Comparison of ENCODE assay signal across 1 cellular context in the genomic region with DNA sequence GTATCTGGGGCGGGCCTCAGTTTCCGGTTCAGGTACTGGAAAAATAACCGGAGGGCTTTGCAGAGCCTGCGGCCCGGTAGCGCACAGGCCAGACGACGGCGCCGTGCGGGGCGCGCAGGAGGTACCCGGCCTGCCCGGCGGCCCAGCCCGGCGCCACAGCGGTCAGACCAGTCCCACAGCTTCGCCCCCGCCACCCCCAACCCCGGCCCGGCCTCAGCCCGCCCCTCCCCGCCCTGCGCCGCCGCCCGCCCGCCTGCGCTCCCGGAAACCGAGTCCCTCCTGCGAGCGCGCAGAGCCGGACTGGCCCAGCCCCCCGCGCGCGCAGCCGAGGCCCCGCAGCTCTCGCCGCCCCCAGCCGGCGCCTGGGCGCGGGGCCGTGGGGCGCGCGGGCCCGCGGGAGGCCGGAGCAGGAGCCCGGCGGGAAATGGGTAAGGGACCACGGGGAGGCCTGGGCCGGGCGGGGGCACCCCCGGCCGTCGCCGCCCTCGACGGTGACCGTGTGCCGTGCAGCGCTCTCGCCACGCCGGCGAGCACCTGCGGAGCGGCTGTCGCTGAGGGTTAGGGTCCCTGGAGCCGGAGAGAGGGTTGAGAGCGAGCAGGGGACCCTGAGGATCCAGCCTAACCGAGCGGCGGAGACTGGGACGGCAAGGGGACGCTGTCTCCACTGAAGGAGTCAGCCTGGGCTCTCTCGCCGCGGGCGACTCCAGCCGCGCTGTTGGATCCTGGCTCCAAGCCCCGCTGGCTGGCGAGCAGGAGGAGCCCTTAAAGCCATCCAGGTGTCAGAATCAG.
TF ChIP-seq lines count a peak whose summit lies in the region.

No MANE protein-coding gene starts in this region.

TF ChIP-seq in HepG2, 621 proteins besides CTCF, POLR2A, EP300 and RAD21 (continued from another document and continues in another):
- TF ChIP-seq, protein P1, sequence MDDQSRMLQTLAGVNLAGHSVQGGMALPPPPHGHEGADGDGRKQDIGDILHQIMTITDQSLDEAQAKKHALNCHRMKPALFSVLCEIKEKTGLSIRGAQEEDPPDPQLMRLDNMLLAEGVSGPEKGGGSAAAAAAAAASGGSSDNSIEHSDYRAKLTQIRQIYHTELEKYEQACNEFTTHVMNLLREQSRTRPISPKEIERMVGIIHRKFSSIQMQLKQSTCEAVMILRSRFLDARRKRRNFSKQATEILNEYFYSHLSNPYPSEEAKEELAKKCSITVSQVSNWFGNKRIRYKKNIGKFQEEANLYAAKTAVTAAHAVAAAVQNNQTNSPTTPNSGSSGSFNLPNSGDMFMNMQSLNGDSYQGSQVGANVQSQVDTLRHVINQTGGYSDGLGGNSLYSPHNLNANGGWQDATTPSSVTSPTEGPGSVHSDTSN (CRISPR knock-in tag; IDR thresholded peaks at IDR 0.05; ENCODE audit: borderline replicate concordance): no peak
- no peak for TF ChIP-seq LCORL (IDR thresholded peaks at IDR 0.05)
- TF ChIP-seq LCORL (CRISPR knock-in tag; IDR thresholded peaks at IDR 0.05): no peak
- no peak for TF ChIP-seq FIP1L1 (IDR thresholded peaks at IDR 0.05; ENCODE audit: borderline replicate concordance, insufficient read depth, low read depth, low read length)
- TF ChIP-seq RBFOX2 (IDR thresholded peaks at IDR 0.05; ENCODE audit: low read depth, low read length): peak; percentile 73
- TF ChIP-seq HHEX (CRISPR knock-in tag; IDR thresholded peaks at IDR 0.05): no peak
- TF ChIP-seq RXRB (CRISPR knock-in tag; IDR thresholded peaks at IDR 0.05; ENCODE audit: borderline replicate concordance): no peak
- TF ChIP-seq, protein P2, sequence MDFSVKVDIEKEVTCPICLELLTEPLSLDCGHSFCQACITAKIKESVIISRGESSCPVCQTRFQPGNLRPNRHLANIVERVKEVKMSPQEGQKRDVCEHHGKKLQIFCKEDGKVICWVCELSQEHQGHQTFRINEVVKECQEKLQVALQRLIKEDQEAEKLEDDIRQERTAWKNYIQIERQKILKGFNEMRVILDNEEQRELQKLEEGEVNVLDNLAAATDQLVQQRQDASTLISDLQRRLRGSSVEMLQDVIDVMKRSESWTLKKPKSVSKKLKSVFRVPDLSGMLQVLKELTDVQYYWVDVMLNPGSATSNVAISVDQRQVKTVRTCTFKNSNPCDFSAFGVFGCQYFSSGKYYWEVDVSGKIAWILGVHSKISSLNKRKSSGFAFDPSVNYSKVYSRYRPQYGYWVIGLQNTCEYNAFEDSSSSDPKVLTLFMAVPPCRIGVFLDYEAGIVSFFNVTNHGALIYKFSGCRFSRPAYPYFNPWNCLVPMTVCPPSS (IDR thresholded peaks at IDR 0.05): no peak
- TF ChIP-seq GLI4 (CRISPR knock-in tag; IDR thresholded peaks at IDR 0.05; ENCODE audit: borderline replicate concordance): no peak
- no peak for TF ChIP-seq HNRNPUL1 (IDR thresholded peaks at IDR 0.05; ENCODE audit: low read depth, low read length)
- TF ChIP-seq TEAD3 (CRISPR knock-in tag; optimal IDR thresholded peaks at IDR 0.05; ENCODE audit: borderline replicate concordance): peak; percentile 45
- TF ChIP-seq, protein P3, sequence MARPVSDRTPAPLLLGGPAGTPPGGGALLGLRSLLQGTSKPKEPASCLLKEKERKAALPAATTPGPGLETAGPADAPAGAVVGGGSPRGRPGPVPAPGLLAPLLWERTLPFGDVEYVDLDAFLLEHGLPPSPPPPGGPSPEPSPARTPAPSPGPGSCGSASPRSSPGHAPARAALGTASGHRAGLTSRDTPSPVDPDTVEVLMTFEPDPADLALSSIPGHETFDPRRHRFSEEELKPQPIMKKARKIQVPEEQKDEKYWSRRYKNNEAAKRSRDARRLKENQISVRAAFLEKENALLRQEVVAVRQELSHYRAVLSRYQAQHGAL (CRISPR knock-in tag; IDR thresholded peaks at IDR 0.05; ENCODE audit: not compliant biosample characterization): no peak
- TF ChIP-seq KDM5B (CRISPR knock-in tag; IDR thresholded peaks at IDR 0.05; ENCODE audit: borderline replicate concordance): peak; percentile 71
- TF ChIP-seq, protein P4, sequence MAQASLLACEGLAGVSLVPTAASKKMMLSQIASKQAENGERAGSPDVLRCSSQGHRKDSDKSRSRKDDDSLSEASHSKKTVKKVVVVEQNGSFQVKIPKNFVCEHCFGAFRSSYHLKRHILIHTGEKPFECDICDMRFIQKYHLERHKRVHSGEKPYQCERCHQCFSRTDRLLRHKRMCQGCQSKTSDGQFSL (CRISPR knock-in tag; IDR thresholded peaks at IDR 0.05): no peak
- TF ChIP-seq ZNF589 (CRISPR knock-in tag; conservative IDR thresholded peaks at IDR 0.05): no peak
- TF ChIP-seq, protein P5, sequence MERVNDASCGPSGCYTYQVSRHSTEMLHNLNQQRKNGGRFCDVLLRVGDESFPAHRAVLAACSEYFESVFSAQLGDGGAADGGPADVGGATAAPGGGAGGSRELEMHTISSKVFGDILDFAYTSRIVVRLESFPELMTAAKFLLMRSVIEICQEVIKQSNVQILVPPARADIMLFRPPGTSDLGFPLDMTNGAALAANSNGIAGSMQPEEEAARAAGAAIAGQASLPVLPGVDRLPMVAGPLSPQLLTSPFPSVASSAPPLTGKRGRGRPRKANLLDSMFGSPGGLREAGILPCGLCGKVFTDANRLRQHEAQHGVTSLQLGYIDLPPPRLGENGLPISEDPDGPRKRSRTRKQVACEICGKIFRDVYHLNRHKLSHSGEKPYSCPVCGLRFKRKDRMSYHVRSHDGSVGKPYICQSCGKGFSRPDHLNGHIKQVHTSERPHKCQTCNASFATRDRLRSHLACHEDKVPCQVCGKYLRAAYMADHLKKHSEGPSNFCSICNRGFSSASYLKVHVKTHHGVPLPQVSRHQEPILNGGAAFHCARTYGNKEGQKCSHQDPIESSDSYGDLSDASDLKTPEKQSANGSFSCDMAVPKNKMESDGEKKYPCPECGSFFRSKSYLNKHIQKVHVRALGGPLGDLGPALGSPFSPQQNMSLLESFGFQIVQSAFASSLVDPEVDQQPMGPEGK (CRISPR knock-in tag; IDR thresholded peaks at IDR 0.05): no peak
- 0 out of 2 replicates have a peak, but pooled peaks have one; percentile 4 for TF ChIP-seq HMG20A (CRISPR knock-in tag; IDR thresholded peaks at IDR 0.05; ENCODE audit: borderline replicate concordance)
- TF ChIP-seq CHD2 (IDR thresholded peaks at IDR 0.05; ENCODE audit: low read depth, low read length): no peak
- TF ChIP-seq NR2C2 (CRISPR knock-in tag; IDR thresholded peaks at IDR 0.05; ENCODE audit: borderline replicate concordance): no peak
- TF ChIP-seq, protein P6, sequence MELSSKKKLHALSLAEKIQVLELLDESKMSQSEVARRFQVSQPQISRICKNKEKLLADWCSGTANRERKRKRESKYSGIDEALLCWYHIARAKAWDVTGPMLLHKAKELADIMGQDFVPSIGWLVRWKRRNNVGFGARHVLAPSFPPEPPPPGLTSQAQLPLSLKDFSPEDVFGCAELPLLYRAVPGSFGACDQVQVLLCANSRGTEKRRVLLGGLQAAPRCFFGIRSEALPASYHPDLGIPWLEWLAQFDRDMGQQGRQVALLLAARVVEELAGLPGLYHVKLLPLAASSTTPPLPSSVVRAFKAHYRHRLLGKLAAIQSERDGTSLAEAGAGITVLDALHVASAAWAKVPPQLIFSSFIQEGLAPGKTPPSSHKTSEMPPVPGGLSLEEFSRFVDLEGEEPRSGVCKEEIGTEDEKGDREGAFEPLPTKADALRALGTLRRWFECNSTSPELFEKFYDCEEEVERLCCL (CRISPR knock-in tag; IDR thresholded peaks at IDR 0.05; ENCODE audit: borderline replicate concordance): no peak
- TF ChIP-seq, protein P7, sequence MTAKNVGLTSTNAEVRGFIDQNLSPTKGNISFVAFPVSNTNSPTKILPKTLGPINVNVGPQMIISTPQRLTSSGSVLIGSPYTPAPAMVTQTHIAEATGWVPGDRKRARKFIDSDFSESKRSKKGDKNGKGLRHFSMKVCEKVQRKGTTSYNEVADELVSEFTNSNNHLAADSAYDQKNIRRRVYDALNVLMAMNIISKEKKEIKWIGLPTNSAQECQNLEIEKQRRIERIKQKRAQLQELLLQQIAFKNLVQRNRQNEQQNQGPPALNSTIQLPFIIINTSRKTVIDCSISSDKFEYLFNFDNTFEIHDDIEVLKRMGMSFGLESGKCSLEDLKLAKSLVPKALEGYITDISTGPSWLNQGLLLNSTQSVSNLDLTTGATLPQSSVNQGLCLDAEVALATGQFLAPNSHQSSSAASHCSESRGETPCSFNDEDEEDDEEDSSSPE (CRISPR knock-in tag; IDR thresholded peaks at IDR 0.05): no peak
- peak; percentile 21; the same call in 1 of the 2 replicates for TF ChIP-seq TSC22D2 (CRISPR knock-in tag; IDR thresholded peaks at IDR 0.05; ENCODE audit: borderline replicate concordance)
- TF ChIP-seq TAF15 (IDR thresholded peaks at IDR 0.05; ENCODE audit: low read depth, low read length, poor library complexity, severe bottlenecking): no peak
- TF ChIP-seq ZNF501 (CRISPR knock-in tag; IDR thresholded peaks at IDR 0.05): no peak
- no peak for TF ChIP-seq ZFP41 (CRISPR knock-in tag; IDR thresholded peaks at IDR 0.05; ENCODE audit: borderline replicate concordance)
- no peak for TF ChIP-seq CBX1 (IDR thresholded peaks at IDR 0.05; ENCODE audit: low read depth)
- TF ChIP-seq ZBTB21 (CRISPR knock-in tag; IDR thresholded peaks at IDR 0.05): no peak
- no peak for TF ChIP-seq ZNF572 (CRISPR knock-in tag; IDR thresholded peaks at IDR 0.05)
- no peak for TF ChIP-seq HDAC1 (CRISPR knock-in tag; IDR thresholded peaks at IDR 0.05)
- no peak for TF ChIP-seq ZNF549 (CRISPR knock-in tag; IDR thresholded peaks at IDR 0.05)
- TF ChIP-seq HOXA9 (CRISPR knock-in tag; IDR thresholded peaks at IDR 0.05; ENCODE audit: borderline replicate concordance): no peak
- TF ChIP-seq, protein P8, sequence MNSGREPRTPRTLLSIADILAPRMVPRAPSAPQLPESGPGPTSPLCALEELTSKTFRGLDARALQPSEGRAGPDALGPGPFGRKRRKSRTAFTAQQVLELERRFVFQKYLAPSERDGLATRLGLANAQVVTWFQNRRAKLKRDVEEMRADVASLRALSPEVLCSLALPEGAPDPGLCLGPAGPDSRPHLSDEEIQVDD (CRISPR knock-in tag; IDR thresholded peaks at IDR 0.05; ENCODE audit: borderline replicate concordance): no peak
- 0 out of 2 replicates have a peak, but pooled peaks have one; percentile 53 for TF ChIP-seq ZNF30 (CRISPR knock-in tag; IDR thresholded peaks at IDR 0.05)
- peak; percentile 51; the same call in 1 of the 2 replicates for TF ChIP-seq MYNN (CRISPR knock-in tag; IDR thresholded peaks at IDR 0.05; ENCODE audit: low read depth)
- no peak for TF ChIP-seq SIX4 (CRISPR knock-in tag; IDR thresholded peaks at IDR 0.05)
- no peak for TF ChIP-seq ZFP90 (CRISPR knock-in tag; IDR thresholded peaks at IDR 0.05; ENCODE audit: borderline replicate concordance)
- TF ChIP-seq ZNF614 (CRISPR knock-in tag; IDR thresholded peaks at IDR 0.05; ENCODE audit: borderline replicate concordance): no peak
- no peak for TF ChIP-seq DNMT1 (CRISPR knock-in tag; IDR thresholded peaks at IDR 0.05)
- TF ChIP-seq ZNF883 (CRISPR knock-in tag; IDR thresholded peaks at IDR 0.05; ENCODE audit: not compliant biosample characterization): no peak
- TF ChIP-seq CBX2 (IDR thresholded peaks at IDR 0.05; ENCODE audit: low read depth, low read length): no peak
- TF ChIP-seq CBX2 (CRISPR knock-in tag; IDR thresholded peaks at IDR 0.05; ENCODE audit: low read depth): no peak
- TF ChIP-seq ZNF382 (CRISPR knock-in tag; IDR thresholded peaks at IDR 0.05; ENCODE audit: borderline replicate concordance): no peak
- 0 out of 2 replicates have a peak, but pooled peaks have one; percentile 6 for TF ChIP-seq KLF12 (CRISPR knock-in tag; IDR thresholded peaks at IDR 0.05; ENCODE audit: borderline replicate concordance)
- no peak for TF ChIP-seq ZNF383 (CRISPR knock-in tag; IDR thresholded peaks at IDR 0.05; ENCODE audit: borderline replicate concordance)
- TF ChIP-seq, protein P9, sequence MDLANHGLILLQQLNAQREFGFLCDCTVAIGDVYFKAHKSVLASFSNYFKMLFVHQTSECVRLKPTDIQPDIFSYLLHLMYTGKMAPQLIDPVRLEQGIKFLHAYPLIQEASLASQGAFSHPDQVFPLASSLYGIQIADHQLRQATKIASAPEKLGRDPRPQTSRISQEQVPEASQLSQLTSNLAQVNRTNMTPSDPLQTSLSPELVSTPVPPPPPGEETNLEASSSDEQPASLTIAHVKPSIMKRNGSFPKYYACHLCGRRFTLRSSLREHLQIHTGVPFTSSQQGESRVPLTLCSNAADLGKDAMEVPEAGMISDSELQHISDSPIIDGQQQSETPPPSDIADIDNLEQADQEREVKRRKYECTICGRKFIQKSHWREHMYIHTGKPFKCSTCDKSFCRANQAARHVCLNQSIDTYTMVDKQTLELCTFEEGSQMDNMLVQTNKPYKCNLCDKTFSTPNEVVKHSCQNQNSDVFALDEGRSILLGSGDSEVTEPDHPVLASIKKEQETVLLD (CRISPR knock-in tag; IDR thresholded peaks at IDR 0.05; ENCODE audit: low read depth): peak; percentile 47; the same call in 1 of the 2 replicates
- TF ChIP-seq, protein P10, sequence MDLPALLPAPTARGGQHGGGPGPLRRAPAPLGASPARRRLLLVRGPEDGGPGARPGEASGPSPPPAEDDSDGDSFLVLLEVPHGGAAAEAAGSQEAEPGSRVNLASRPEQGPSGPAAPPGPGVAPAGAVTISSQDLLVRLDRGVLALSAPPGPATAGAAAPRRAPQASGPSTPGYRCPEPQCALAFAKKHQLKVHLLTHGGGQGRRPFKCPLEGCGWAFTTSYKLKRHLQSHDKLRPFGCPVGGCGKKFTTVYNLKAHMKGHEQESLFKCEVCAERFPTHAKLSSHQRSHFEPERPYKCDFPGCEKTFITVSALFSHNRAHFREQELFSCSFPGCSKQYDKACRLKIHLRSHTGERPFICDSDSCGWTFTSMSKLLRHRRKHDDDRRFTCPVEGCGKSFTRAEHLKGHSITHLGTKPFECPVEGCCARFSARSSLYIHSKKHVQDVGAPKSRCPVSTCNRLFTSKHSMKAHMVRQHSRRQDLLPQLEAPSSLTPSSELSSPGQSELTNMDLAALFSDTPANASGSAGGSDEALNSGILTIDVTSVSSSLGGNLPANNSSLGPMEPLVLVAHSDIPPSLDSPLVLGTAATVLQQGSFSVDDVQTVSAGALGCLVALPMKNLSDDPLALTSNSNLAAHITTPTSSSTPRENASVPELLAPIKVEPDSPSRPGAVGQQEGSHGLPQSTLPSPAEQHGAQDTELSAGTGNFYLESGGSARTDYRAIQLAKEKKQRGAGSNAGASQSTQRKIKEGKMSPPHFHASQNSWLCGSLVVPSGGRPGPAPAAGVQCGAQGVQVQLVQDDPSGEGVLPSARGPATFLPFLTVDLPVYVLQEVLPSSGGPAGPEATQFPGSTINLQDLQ (CRISPR knock-in tag; IDR thresholded peaks at IDR 0.05): 0 out of 2 replicates have a peak, but pooled peaks have one; percentile 69
